In the genomic region with DNA sequence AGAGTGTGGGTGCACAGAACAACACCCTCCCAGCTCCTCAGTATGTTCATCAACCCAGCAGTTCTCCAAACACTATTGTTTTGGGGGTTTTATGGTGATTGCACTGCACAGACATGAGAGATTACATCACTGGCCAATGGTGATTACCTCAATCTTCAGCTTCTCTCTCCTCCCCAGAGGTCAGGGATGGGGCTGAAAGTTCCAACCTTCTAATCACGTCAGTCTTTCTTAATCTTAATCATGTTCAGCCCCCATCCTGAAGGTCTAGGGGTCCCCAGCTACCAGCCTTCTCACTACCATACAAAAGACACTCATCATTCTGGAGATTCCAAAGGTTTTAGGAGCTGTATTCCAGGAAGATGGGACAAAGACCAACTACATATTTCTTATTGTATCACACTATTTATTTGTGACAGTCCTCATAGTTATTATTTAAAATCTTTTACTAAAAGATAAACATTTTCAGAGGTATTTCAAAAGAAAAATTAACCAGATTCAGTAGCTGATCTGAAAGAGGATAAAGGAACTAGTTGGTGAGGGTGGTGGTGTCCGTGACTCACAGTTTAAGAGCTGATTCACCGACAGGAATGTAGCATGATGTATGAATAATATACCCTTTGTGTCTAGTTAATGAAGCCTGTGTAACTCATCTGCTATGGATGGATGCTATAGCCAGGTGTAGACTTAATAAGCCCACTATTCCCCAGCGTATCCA, we compare ENCODE assay signal across 11 cellular contexts. TPM values are rescaled to one million over a fixed set of nuclear protein-coding genes. Genes with fewer than 3 reads are reported as not detected.
A peak's percentile ranks its signal among the peaks of the same experiment; 100 is the strongest.
DNase-seq lines count a peak whose midpoint lies in the region; ATAC-seq and TF ChIP-seq lines count a peak whose summit lies in the region.
"Had no signal": no experiment of that assay in that cellular context is flagged by ENCODE, and none has a peak within 500 bp of the region (broad histone marks: within the 10 kb centered on the region; RNA-seq: fewer than 3 reads in every experiment).

No MANE protein-coding gene starts in this region.

- peak overlapping the region; percentile 47 for H3K27ac ChIP-seq in AG04450 (ENCODE audit: low read depth, low read length)
- peak overlapping the region; percentile 86 for H3K27ac ChIP-seq in foreskin keratinocyte
- H3K27ac ChIP-seq: upper lobe of left lung had no signal

- POLR2A ChIA-PET in AG04450 (lab: Yijun Ruan, JAX) (interaction anchor here (0.6 kb wide), 1 partner anchor 1609 kb away, joined by 3 read pairs; no protein-coding TSS in a partner anchor), HEK293T (lab: Yijun Ruan, JAX) (no interaction called here)

- H3K27me3 ChIP-seq in AG04450 (ENCODE audit: control insufficient read depth, insufficient read depth, low read length) (no peaks in the 10 kb centered on the region), foreskin keratinocyte (no peaks in the 10 kb centered on the region)
- H3K27me3 ChIP-seq: upper lobe of left lung had no signal

- no peak for DNase-seq in AG04450 (ENCODE audit: low read depth, low spot score)
- peak; percentile 82 for DNase-seq in HS-5 (ENCODE audit: low read depth)
- DNase-seq in T1000 (lab: John Stamatoyannopoulos, UW) = peak; percentile 31
- peak; percentile 85 to 92 for DNase-seq in foreskin keratinocyte
- DNase-seq in HEK293T (ENCODE audit: extremely low spot score) = no peak
- no peak for DNase-seq in DMS114 treated with DMSO at 0.1 percent for 48 hours (lab: John Stamatoyannopoulos, UW; ENCODE audit: unreplicated experiment)
- DNase-seq in DMS153 (lab: John Stamatoyannopoulos, UW) = no peak
- DNase-seq in stimulated activated CD4-positive, alpha-beta T cell treated with anti-CD3 and anti-CD28 coated beads, Interleukin-2, amount 100 ng/mL, for 24 hours = no peak
- DNase-seq: Karpas-422, upper lobe of left lung had no signal

- TF ChIP-seq CTCF in AG04450 (IDR thresholded peaks at IDR 0.05; ENCODE audit: low read depth, low read length) (no peak), foreskin keratinocyte (conservative IDR thresholded peaks at IDR 0.05) (no peak)

- CTCF ChIA-PET in AG04450 (lab: Charles Lee) (no interaction called here), HEK293T (lab: Yijun Ruan, JAX) (no interaction called here)

- H3K4me1 ChIP-seq in foreskin keratinocyte = peaks cover 31% of the 10 kb centered on the region
- H3K4me1 ChIP-seq: upper lobe of left lung had no signal

- H3K9me3 ChIP-seq in AG04450 (ENCODE audit: control insufficient read depth, insufficient read depth, low read length) = no peaks in the 10 kb centered on the region
- H3K9me3 ChIP-seq: upper lobe of left lung had no signal

- no peak overlapping the region for H3K4me3 ChIP-seq in AG04450 (ENCODE audit: low read depth, low read length)
- H3K4me3 ChIP-seq: upper lobe of left lung had no signal

- ATAC-seq in foreskin keratinocyte = peak; percentile 100

TF ChIP-seq in HEK293T, 16 proteins besides CTCF, POLR2A, EP300 and RAD21:
- no peak for TF ChIP-seq FOXK2 (IDR thresholded peaks at IDR 0.05)
- TF ChIP-seq SUZ12 (IDR thresholded peaks at IDR 0.05) = no peak
- TF ChIP-seq, protein P1, sequence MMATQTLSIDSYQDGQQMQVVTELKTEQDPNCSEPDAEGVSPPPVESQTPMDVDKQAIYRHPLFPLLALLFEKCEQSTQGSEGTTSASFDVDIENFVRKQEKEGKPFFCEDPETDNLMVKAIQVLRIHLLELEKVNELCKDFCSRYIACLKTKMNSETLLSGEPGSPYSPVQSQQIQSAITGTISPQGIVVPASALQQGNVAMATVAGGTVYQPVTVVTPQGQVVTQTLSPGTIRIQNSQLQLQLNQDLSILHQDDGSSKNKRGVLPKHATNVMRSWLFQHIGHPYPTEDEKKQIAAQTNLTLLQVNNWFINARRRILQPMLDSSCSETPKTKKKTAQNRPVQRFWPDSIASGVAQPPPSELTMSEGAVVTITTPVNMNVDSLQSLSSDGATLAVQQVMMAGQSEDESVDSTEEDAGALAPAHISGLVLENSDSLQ (IDR thresholded peaks at IDR 0.05) = no peak
- no peak for TF ChIP-seq L3MBTL2 (conservative IDR thresholded peaks at IDR 0.05)

RNA-seq across cellular contexts. Expression of gene RASEF, which starts 35.6 kb away (rescaled TPM):
- 0.02 and 0.05 TPM in 2 replicates for polyA plus RNA-seq in AG04450 (2011; rRNA removed)
- polyA minus RNA-seq in AG04450 (2011; rRNA and poly(A)+ RNA removed) = 0.14 and 0.26 TPM in 2 replicates
- 0.07 and 0.31 TPM in 2 replicates for total RNA-seq in foreskin keratinocyte
- 0.03 TPM in 1 of 2 replicates, not detected in the other for polyA plus RNA-seq in foreskin keratinocyte
- total RNA-seq: T-helper 2 cell treated with Interferon-gamma antibody and Interleukin-4, amounts not matched to agents 100 ng/mL and 5 ng/mL, for 36 hours had no signal

Comparison
In these comparisons a context has a peak if more than half of its experiments do, and no peak if none do; other contexts are left out.
1. DNase-seq: peak in HS-5 (single experiment), T1000 (single experiment) and foreskin keratinocyte (2 of 2); none in AG04450 (single experiment), HEK293T (single experiment), DMS114 treated with DMSO at 0.1 percent for 48 hours (single experiment), DMS153 (single experiment) and stimulated activated CD4-positive, alpha-beta T cell treated with anti-CD3 and anti-CD28 coated beads, Interleukin-2, amount 100 ng/mL, for 24 hours (0 of 2).